ENCODE assay signal across 15 cellular contexts in genomic region chr6:42300701-42301100, GRCh38.
DNase-seq lines count a peak whose midpoint lies in the region; ATAC-seq and TF ChIP-seq lines count a peak whose summit lies in the region.
"Had no signal": no experiment of that assay in that cellular context is flagged by ENCODE, and none has a peak within 500 bp of the region (broad histone marks: within the 10 kb centered on the region; RNA-seq: fewer than 3 reads in every experiment).

No MANE protein-coding gene starts in this region.

- peaks cover 19% of the 10 kb centered on the region for H3K36me3 Mint-ChIP-seq in activated naive CD8-positive, alpha-beta T cell
- H3K36me3 Mint-ChIP-seq in activated naive CD8-positive, alpha-beta T cell treated with anti-CD3 and anti-CD28 coated beads for 36 hours, result peaks cover 11% of the 10 kb centered on the region

- H3K27ac ChIP-seq in RWPE2 (ENCODE audit: poor library complexity, severe bottlenecking), result peak overlapping the region; percentile 1
- H3K27ac ChIP-seq in foreskin keratinocyte, result no peak overlapping the region

- H3K4me3 Mint-ChIP-seq in activated naive CD8-positive, alpha-beta T cell, result no peak overlapping the region
- H3K4me3 Mint-ChIP-seq in activated naive CD8-positive, alpha-beta T cell treated with anti-CD3 and anti-CD28 coated beads for 36 hours, result no peak overlapping the region
- H3K4me3 Mint-ChIP-seq: CD14-positive monocyte, H9 had no signal

- no peaks in the 10 kb centered on the region for H3K27me3 Mint-ChIP-seq in activated naive CD8-positive, alpha-beta T cell
- no peaks in the 10 kb centered on the region for H3K27me3 Mint-ChIP-seq in activated naive CD8-positive, alpha-beta T cell treated with anti-CD3 and anti-CD28 coated beads for 36 hours

- H3K27ac Mint-ChIP-seq in activated naive CD8-positive, alpha-beta T cell, result peak overlapping the region; percentile 28
- H3K27ac Mint-ChIP-seq in activated naive CD8-positive, alpha-beta T cell treated with anti-CD3 and anti-CD28 coated beads for 36 hours, result no peak overlapping the region
- H3K27ac Mint-ChIP-seq: H9 had no signal

- peaks cover 16% of the 10 kb centered on the region for H3K36me3 ChIP-seq in RWPE2 (ENCODE audit: low read depth)

- peaks cover 26% of the 10 kb centered on the region for H3K4me1 Mint-ChIP-seq in activated naive CD8-positive, alpha-beta T cell (ENCODE audit: low read depth)
- peaks cover 11% of the 10 kb centered on the region for H3K4me1 Mint-ChIP-seq in activated naive CD8-positive, alpha-beta T cell treated with anti-CD3 and anti-CD28 coated beads for 36 hours

- no peak for TF ChIP-seq CTCF in RWPE2 (IDR thresholded peaks at IDR 0.05; ENCODE audit: poor library complexity, severe bottlenecking)
- no peak for TF ChIP-seq CTCF in foreskin keratinocyte (conservative IDR thresholded peaks at IDR 0.05)

- H3K9me3 Mint-ChIP-seq in activated naive CD8-positive, alpha-beta T cell (ENCODE audit: low read depth), result peaks cover 3% of the 10 kb centered on the region
- H3K9me3 Mint-ChIP-seq in activated naive CD8-positive, alpha-beta T cell treated with anti-CD3 and anti-CD28 coated beads for 36 hours, result no peaks in the 10 kb centered on the region
- H3K9me3 Mint-ChIP-seq: CD14-positive monocyte, H9 had no signal

- H3K4me3 ChIP-seq in RWPE2 (ENCODE audit: severe bottlenecking), result no peak overlapping the region

- H3K27me3 ChIP-seq in RWPE2 (ENCODE audit: insufficient read depth, poor library complexity, severe bottlenecking) (no peaks in the 10 kb centered on the region), foreskin keratinocyte (no peaks in the 10 kb centered on the region)

- DNase-seq in activated naive CD8-positive, alpha-beta T cell treated with anti-CD3 and anti-CD28 coated beads for 36 hours, result no peak
- DNase-seq in RWPE2 (ENCODE audit: low spot score), result no peak
- DNase-seq in foreskin keratinocyte, result peak; percentile 55 to 67
- no peak for DNase-seq in DMS79 (lab: John Stamatoyannopoulos, UW)
- no peak for DNase-seq in AML-193 (lab: John Stamatoyannopoulos, UW)
- DNase-seq: H9, Karpas-422, NCI-H1930, NCI-H2171 treated with DMSO at 0.1 percent for 48 hours, NCI-H774, SIG-M5 had no signal

- H3K9me3 ChIP-seq in RWPE2 (ENCODE audit: severe bottlenecking), result no peaks in the 10 kb centered on the region

- ATAC-seq in RWPE2 (ENCODE audit: low read depth), result peak; percentile 88
- peak; percentile 78 for ATAC-seq in foreskin keratinocyte
- no peak for ATAC-seq in activated CD4-positive, CD25-positive, alpha-beta regulatory T cell treated with anti-CD3 and anti-CD28 coated beads, Interleukin-2, amount 50 U/mL, for 24 hours
- no peak for ATAC-seq in GM21619 (IDR thresholded peaks at IDR 0.05; ENCODE audit: unreplicated experiment)

- H3K4me1 ChIP-seq in RWPE2 (ENCODE audit: insufficient read depth, poor library complexity, severe bottlenecking) (peaks cover 32% of the 10 kb centered on the region), foreskin keratinocyte (peaks cover 25% of the 10 kb centered on the region)

Comparison
In these comparisons a context has a peak if more than half of its experiments do, and no peak if none do; other contexts are left out.
1. DNase-seq: peak in foreskin keratinocyte (2 of 2); none in activated naive CD8-positive, alpha-beta T cell treated with anti-CD3 and anti-CD28 coated beads for 36 hours (single experiment), RWPE2 (single experiment), DMS79 (single experiment) and AML-193 (0 of 2).
2. ATAC-seq: peak in RWPE2 (single experiment) and foreskin keratinocyte (single experiment); none in activated CD4-positive, CD25-positive, alpha-beta regulatory T cell treated with anti-CD3 and anti-CD28 coated beads, Interleukin-2, amount 50 U/mL, for 24 hours (0 of 2) and GM21619 (single experiment).